ENCODE assay signal across 8 cellular contexts in genomic region chrX:110001702-110002299, GRCh38. TPM values are rescaled to one million over a fixed set of nuclear protein-coding genes. Genes with fewer than 3 reads are reported as not detected.
DNase-seq lines count a peak whose midpoint lies in the region; ATAC-seq and TF ChIP-seq lines count a peak whose summit lies in the region.

No MANE protein-coding gene starts in this region.

- H3K4me1 ChIP-seq in heart left ventricle (peaks cover 0 to 33% (median 6%) of the 10 kb centered on the region in 12 donors), upper lobe of left lung (peaks cover 4 to 29% (median 9%) of the 10 kb centered on the region in 4 donors)

- H3K27ac Mint-ChIP-seq in activated CD8-positive, alpha-beta T cell treated with anti-CD3 and anti-CD28 coated beads, Interleukin-2, amount 10 ng/mL, durations not matched to agents 7 days and 5 days = peak overlapping the region; percentile 91

- H3K4me3 ChIP-seq in heart left ventricle (peak overlapping the region in 11 of 12 donors; percentile 6 to 92 (median 66)), kidney epithelial cell (ENCODE audit: low read depth, low read length) (peak overlapping the region; percentile 58), upper lobe of left lung (peak overlapping the region in 3 of 4 donors; percentile 60 to 76 (median 66))

- H3K27me3 ChIP-seq in heart left ventricle (peaks cover 0 to 11% (median 0%) of the 10 kb centered on the region in 9 donors), kidney epithelial cell (ENCODE audit: control insufficient read depth, insufficient read depth, low read length) (no peaks in the 10 kb centered on the region), upper lobe of left lung (peaks cover 0 to 7% (median 0%) of the 10 kb centered on the region in 4 donors)

- H3K9me3 ChIP-seq in heart left ventricle (no peaks in the 10 kb centered on the region), upper lobe of left lung (peaks cover 0 to 5% (median 0%) of the 10 kb centered on the region in 4 donors)

- H3K36me3 ChIP-seq in heart left ventricle (no peaks in the 10 kb centered on the region), kidney epithelial cell (ENCODE audit: control insufficient read depth, insufficient read depth, low read length) (no peaks in the 10 kb centered on the region), upper lobe of left lung (no peaks in the 10 kb centered on the region)

- peaks cover 11% of the 10 kb centered on the region for H3K36me3 Mint-ChIP-seq in activated CD8-positive, alpha-beta T cell treated with anti-CD3 and anti-CD28 coated beads, Interleukin-2, amount 10 ng/mL, durations not matched to agents 7 days and 5 days (ENCODE audit: low read depth)

- no peaks in the 10 kb centered on the region for H3K27me3 Mint-ChIP-seq in activated CD8-positive, alpha-beta T cell treated with anti-CD3 and anti-CD28 coated beads, Interleukin-2, amount 10 ng/mL, durations not matched to agents 7 days and 5 days (ENCODE audit: low read depth)

- H3K9me3 Mint-ChIP-seq in activated CD8-positive, alpha-beta T cell treated with anti-CD3 and anti-CD28 coated beads, Interleukin-2, amount 10 ng/mL, durations not matched to agents 7 days and 5 days (ENCODE audit: insufficient read depth) = no peaks in the 10 kb centered on the region

- intact Hi-C loops in heart left ventricle (cut with DNase I) = loop anchor here in 6 of 10 donors (5.0 to 10.0 kb wide), 5 partner anchors 74 to 150 kb away; no protein-coding TSS in a partner anchor
- intact Hi-C loops in left cardiac atrium (cut with DNase I) = loop anchor here in 1 of 2 donors (2.0 to 10.0 kb wide), 2 partner anchors 75 to 143 kb away; no protein-coding TSS in a partner anchor

- H3K4me1 Mint-ChIP-seq in activated CD8-positive, alpha-beta T cell treated with anti-CD3 and anti-CD28 coated beads, Interleukin-2, amount 10 ng/mL, durations not matched to agents 7 days and 5 days (ENCODE audit: low read depth) = peaks cover 39% of the 10 kb centered on the region

- no peak for TF ChIP-seq EP300 in upper lobe of left lung (IDR thresholded peaks at IDR 0.05)

- POLR2A ChIA-PET in activated CD8-positive, alpha-beta T cell treated with anti-CD3 and anti-CD28 coated beads, Interleukin-2, amount 10 ng/mL, durations not matched to agents 7 days and 5 days (lab: Charles Lee) = interaction anchor here (2.1 kb wide), 1 partner anchor 11 kb away, joined by 14 read pairs; no protein-coding TSS in a partner anchor

- peak overlapping the region; percentile 76 for H3K4me3 Mint-ChIP-seq in activated CD8-positive, alpha-beta T cell treated with anti-CD3 and anti-CD28 coated beads, Interleukin-2, amount 10 ng/mL, durations not matched to agents 7 days and 5 days

- CTCF ChIA-PET in activated CD8-positive, alpha-beta T cell treated with anti-CD3 and anti-CD28 coated beads, Interleukin-2, amount 10 ng/mL, durations not matched to agents 7 days and 5 days (lab: Charles Lee) = no interaction called here

- DNase-seq in heart left ventricle (no peak), left cardiac atrium (no peak), kidney epithelial cell (ENCODE audit: low read depth) (no peak), upper lobe of left lung (no peak), 8988T (no peak)
- DNase-seq in activated CD8-positive, alpha-beta T cell treated with anti-CD3 and anti-CD28 coated beads, Interleukin-2, amount 10 ng/mL, durations not matched to agents 7 days and 5 days = no peak

- TF ChIP-seq CTCF in heart left ventricle (IDR thresholded peaks at IDR 0.05) = no peak
- TF ChIP-seq CTCF in kidney epithelial cell (IDR thresholded peaks at IDR 0.05; ENCODE audit: insufficient read depth, low read length, poor library complexity, severe bottlenecking) = no peak
- TF ChIP-seq CTCF in upper lobe of left lung (IDR thresholded peaks at IDR 0.05) = no peak

- WGBS in heart left ventricle, 4 donors = 12 to 39% (median 22%) methylated on average over 13 of the region's 13 CpGs
- 12 to 45% methylated on average over 13 of the region's 13 CpGs for WGBS in upper lobe of left lung, 2 donors

- TF ChIP-seq POLR2A in heart left ventricle (IDR thresholded peaks at IDR 0.05) (no peak), upper lobe of left lung (IDR thresholded peaks at IDR 0.05) (no peak)

- ATAC-seq in heart left ventricle = no peak
- ATAC-seq in left cardiac atrium = no peak
- ATAC-seq in activated CD8-positive, alpha-beta T cell treated with anti-CD3 and anti-CD28 coated beads, Interleukin-2, amount 10 ng/mL, durations not matched to agents 7 days and 5 days = no peak
- no peak for ATAC-seq in upper lobe of left lung (ENCODE audit: low FRiP score in 2 of 2)
- no peak for ATAC-seq in activated CD4-positive, CD25-positive, alpha-beta regulatory T cell treated with anti-CD3 and anti-CD28 coated beads, Interleukin-2, amount 50 U/mL, for 24 hours
- ATAC-seq in HG02852 (IDR thresholded peaks at IDR 0.05; ENCODE audit: unreplicated experiment) = no peak

- H3K27ac ChIP-seq in heart left ventricle (peak overlapping the region in 11 of 12 donors; percentile 69 to 94 (median 88)), upper lobe of left lung (peak overlapping the region; percentile 84 to 95 (median 90))

RNA-seq across cellular contexts. Expression of gene TMEM164, which starts 1.1 kb away (rescaled TPM):
- total RNA-seq in heart left ventricle = 10 to 100 TPM; 37.6 to 94.7 (median 50.3) TPM
- polyA plus RNA-seq in heart left ventricle = 100 to 1,000 TPM in 1 of 2 donors, 10 to 100 TPM in 1; 14.4 to 117 TPM
- 10 to 100 TPM; 31.8 to 35.2 TPM for total RNA-seq in left cardiac atrium
- total RNA-seq in activated CD8-positive, alpha-beta T cell treated with anti-CD3 and anti-CD28 coated beads, Interleukin-2, amount 10 ng/mL, durations not matched to agents 7 days and 5 days = 10 to 100 TPM; 17.5 to 24.1 TPM
- 14.2 and 20.2 TPM in 2 replicates for total RNA-seq in kidney epithelial cell
- total RNA-seq in upper lobe of left lung = 100 to 1,000 TPM in 1 of 6 donors, 10 to 100 TPM in 5; 41.8 to 115 (median 61.8) TPM
